22 cellular contexts compared by ENCODE assay signal in genomic region chr2:196941398-196942078, GRCh38. TPM values are rescaled to one million over a fixed set of nuclear protein-coding genes. Genes with fewer than 3 reads are reported as not detected.
DNase-seq lines count a peak whose midpoint lies in the region; ATAC-seq and TF ChIP-seq lines count a peak whose summit lies in the region.
"Had no signal": no experiment of that assay in that cellular context is flagged by ENCODE, and none has a peak within 500 bp of the region (broad histone marks: within the 10 kb centered on the region; RNA-seq: fewer than 3 reads in every experiment).

No MANE protein-coding gene starts in this region.

- CTCF ChIA-PET in IMR-90 (lab: Yijun Ruan, JAX) = interaction anchor here (0.7 kb wide), 1 partner anchor 14 kb away, joined by 3 read pairs; no protein-coding TSS in a partner anchor

- H2AK9ac ChIP-seq in IMR-90 (replicated peaks; ENCODE audit: low read depth, low read length, poor library complexity) = no peak overlapping the region

- TF ChIP-seq RAD21 in IMR-90 (IDR thresholded peaks at IDR 0.05; ENCODE audit: low read length) = no peak

- H2BK20ac ChIP-seq in IMR-90 (ENCODE audit: low read depth, low read length) = no peak overlapping the region

- TF ChIP-seq CTCF in IMR-90 (conservative IDR thresholded peaks at IDR 0.05; ENCODE audit: low read depth, low read length) (no peak), chondrocyte (IDR thresholded peaks at IDR 0.05) (no peak), smooth muscle cell (IDR thresholded peaks at IDR 0.05; ENCODE audit: borderline replicate concordance, insufficient read depth, poor library complexity, severe bottlenecking) (no peak), testis (IDR thresholded peaks at IDR 0.05) (no peak)

- in situ Hi-C loops in IMR-90 (cut with MboI; ENCODE audit: low sequenced_read_pairs) = no loop called here

- H3K27ac ChIP-seq in IMR-90 (ENCODE audit: insufficient read depth, low read length) (no peak overlapping the region), smooth muscle cell (ENCODE audit: low read depth) (no peak overlapping the region), testis (no peak overlapping the region)
- H3K27ac ChIP-seq: esophagus muscularis mucosa, SJSA1, tibial nerve had no signal

- TF ChIP-seq POLR2A in IMR-90 (IDR thresholded peaks at IDR 0.05; ENCODE audit: low read depth, low read length) (no peak), testis (IDR thresholded peaks at IDR 0.05) (no peak)

- no peak overlapping the region for H4K8ac ChIP-seq in IMR-90 (ENCODE audit: low read depth in 2 of 2, low read length in 2 of 2)

- no peak overlapping the region for H3K4ac ChIP-seq in IMR-90 (ENCODE audit: low read depth, low read length)

- ATAC-seq in IMR-90 (ENCODE audit: low read depth) = no peak
- ATAC-seq in left ventricle myocardium superior = peak; percentile 90
- ATAC-seq: activated CD8-positive, alpha-beta memory T cell treated with anti-CD3 and anti-CD28 coated beads, Interleukin-2, amount 10 ng/mL, durations not matched to agents 7 days and 5 days; activated T-cell treated with anti-CD3 and anti-CD28 coated beads, Interleukin-2, amount 50 U/mL, for 4 hours; natural killer cell had no signal

- H3K14ac ChIP-seq in IMR-90 (replicated peaks; ENCODE audit: low read depth, low read length) = no peak overlapping the region

- H2AFZ ChIP-seq in IMR-90 (replicated peaks; ENCODE audit: low read length, poor library complexity) (peak overlapping the region; percentile 62), smooth muscle cell (ENCODE audit: low read depth) (peak overlapping the region; percentile 75)

- no peaks in the 10 kb centered on the region for H3K9me3 Mint-ChIP-seq in chondrocyte (ENCODE audit: low read depth)
- H3K9me3 Mint-ChIP-seq: activated T-cell treated with anti-CD3 and anti-CD28 coated beads, Interleukin-2, amount 50 U/mL, for 4 hours; natural killer cell had no signal

- DNase-seq in IMR-90 = no peak
- no peak for DNase-seq in chondrocyte (ENCODE audit: low spot score)
- DNase-seq in left ventricle myocardium superior = no peak
- no peak for DNase-seq in smooth muscle cell (lab: John Stamatoyannopoulos, UW; ENCODE audit: unreplicated experiment)
- no peak for DNase-seq in NCI-H2029 (lab: John Stamatoyannopoulos, UW)
- no peak for DNase-seq in testis
- DNase-seq in NK-92 treated with Interleukin-12 subunit alpha and Interleukin-12 subunit beta, amount 100 ng/mL, for 24 hours (lab: John Stamatoyannopoulos, UW) = no peak
- DNase-seq: activated CD4-positive, alpha-beta T cell treated with anti-CD3 and anti-CD28 coated beads, Interleukin-2, amount 50 U/mL, for 1 hour; activated CD4-positive, CD25-positive, alpha-beta regulatory T cell; activated CD8-positive, alpha-beta memory T cell treated with anti-CD3 and anti-CD28 coated beads, Interleukin-2, amount 10 ng/mL, durations not matched to agents 7 days and 5 days; activated naive CD4-positive, alpha-beta T cell; activated T-cell treated with anti-CD3 and anti-CD28 coated beads, Interleukin-2, amount 50 U/mL, for 4 hours; Caco-2; dermis blood vessel endothelial cell; DMS53; natural killer cell; stimulated activated CD4-positive, alpha-beta T cell treated with anti-CD3 and anti-CD28 coated beads, Interleukin-2, amount 100 ng/mL, for 48 hours had no signal

- no TSS peak for BruUV-seq in IMR-90 (replicated peaks; lab: Mats Ljungman, UMichigan)

- H3K4me1 ChIP-seq in IMR-90 (ENCODE audit: control insufficient read depth, insufficient read depth, low read length) (no peaks in the 10 kb centered on the region; the same call in 1 of the 2 replicates), smooth muscle cell (ENCODE audit: low read depth) (peaks cover 6% of the 10 kb centered on the region), testis (no peaks in the 10 kb centered on the region)
- H3K4me1 ChIP-seq: Caco-2, esophagus muscularis mucosa, SJSA1, tibial nerve had no signal

- no peak overlapping the region for H2BK15ac ChIP-seq in IMR-90 (ENCODE audit: low read depth, low read length)

- H3K4me3 ChIP-seq in IMR-90 (ENCODE audit: insufficient read depth, low read depth, low read length) (no peak overlapping the region), smooth muscle cell (no peak overlapping the region), testis (no peak overlapping the region)
- H3K4me3 ChIP-seq: esophagus muscularis mucosa, lung, SJSA1, tibial nerve had no signal

- no peak overlapping the region for H4K91ac ChIP-seq in IMR-90 (ENCODE audit: insufficient read depth, low read depth, low read length)

- peaks cover 6% of the 10 kb centered on the region for H3K4me1 Mint-ChIP-seq in chondrocyte (ENCODE audit: low read depth)
- H3K4me1 Mint-ChIP-seq: CD14-positive monocyte, natural killer cell had no signal

- H3K4me2 ChIP-seq in IMR-90 (ENCODE audit: low read depth, low read length) (no peak overlapping the region), smooth muscle cell (no peak overlapping the region)

- H3K27me3 ChIP-seq in IMR-90 (ENCODE audit: control insufficient read depth, insufficient read depth, low read length) = no peaks in the 10 kb centered on the region
- no peaks in the 10 kb centered on the region for H3K27me3 ChIP-seq in smooth muscle cell (ENCODE audit: low read depth)
- H3K27me3 ChIP-seq in testis = no peaks in the 10 kb centered on the region
- H3K27me3 ChIP-seq: esophagus muscularis mucosa, SJSA1, tibial nerve had no signal

- no peak overlapping the region for H3K23ac ChIP-seq in IMR-90 (ENCODE audit: low read depth, low read length)

- H2BK120ac ChIP-seq in IMR-90 (ENCODE audit: low read depth, low read length) = no peak overlapping the region

- no peaks in the 10 kb centered on the region for H3K27me3 Mint-ChIP-seq in chondrocyte (ENCODE audit: low read depth)
- H3K27me3 Mint-ChIP-seq: activated CD8-positive, alpha-beta memory T cell treated with anti-CD3 and anti-CD28 coated beads, Interleukin-2, amount 10 ng/mL, durations not matched to agents 7 days and 5 days had no signal

- POLR2A ChIA-PET in IMR-90 (lab: Charles Lee; ENCODE audit: unreplicated experiment) = no interaction called here

- peak overlapping the region; percentile 22 for H3K27ac Mint-ChIP-seq in chondrocyte (ENCODE audit: unreplicated experiment)
- H3K27ac Mint-ChIP-seq: activated CD8-positive, alpha-beta memory T cell treated with anti-CD3 and anti-CD28 coated beads, Interleukin-2, amount 10 ng/mL, durations not matched to agents 7 days and 5 days; CD14-positive monocyte; natural killer cell had no signal

- H3K36me3 Mint-ChIP-seq in chondrocyte (ENCODE audit: low read depth) = no peaks in the 10 kb centered on the region
- H3K36me3 Mint-ChIP-seq: activated CD8-positive, alpha-beta memory T cell treated with anti-CD3 and anti-CD28 coated beads, Interleukin-2, amount 10 ng/mL, durations not matched to agents 7 days and 5 days; CD14-positive monocyte; natural killer cell had no signal

- no peaks in the 10 kb centered on the region for H3K9me3 ChIP-seq in IMR-90 (ENCODE audit: control insufficient read depth, insufficient read depth, low read length)
- no peaks in the 10 kb centered on the region for H3K9me3 ChIP-seq in smooth muscle cell (replicated peaks; ENCODE audit: low read depth)
- H3K9me3 ChIP-seq in testis = no peaks in the 10 kb centered on the region
- H3K9me3 ChIP-seq: Caco-2, esophagus muscularis mucosa, SJSA1, tibial nerve had no signal

- dilution Hi-C loops in IMR-90 (cut with HindIII; ENCODE audit: low sequenced_read_pairs, unreplicated experiment) = no loop called here

- H3K9me1 ChIP-seq in IMR-90 (ENCODE audit: insufficient read depth, low read length) = no peaks in the 10 kb centered on the region

- no peaks in the 10 kb centered on the region for H3F3A ChIP-seq in smooth muscle cell (ENCODE audit: low read depth)

- H3K79me2 ChIP-seq in smooth muscle cell (ENCODE audit: low read depth) = no peaks in the 10 kb centered on the region

- H4K20me1 ChIP-seq in IMR-90 (ENCODE audit: insufficient read depth, low read length) (no peaks in the 10 kb centered on the region), smooth muscle cell (ENCODE audit: low read depth) (no peaks in the 10 kb centered on the region)

- no peaks in the 10 kb centered on the region for H3K79me1 ChIP-seq in IMR-90 (ENCODE audit: low read depth in 1 of 2, low read length in 2 of 2)

- H3K9ac ChIP-seq in IMR-90 (ENCODE audit: low read depth, low read length) = no peak overlapping the region
- no peak overlapping the region for H3K9ac ChIP-seq in smooth muscle cell (ENCODE audit: low read depth)

- H3K36me3 ChIP-seq in IMR-90 (ENCODE audit: control insufficient read depth, insufficient read depth, low read length) (no peaks in the 10 kb centered on the region), smooth muscle cell (ENCODE audit: low read depth) (no peaks in the 10 kb centered on the region), testis (ENCODE audit: low read depth, missing control alignments) (no peaks in the 10 kb centered on the region)
- H3K36me3 ChIP-seq: esophagus muscularis mucosa, SJSA1, tibial nerve had no signal

- no peak overlapping the region for H2AK5ac ChIP-seq in IMR-90 (ENCODE audit: low read depth, low read length)

- H3K18ac ChIP-seq in IMR-90 (ENCODE audit: low read depth, low read length) = no peak overlapping the region

- intact Hi-C loops in IMR-90 (cut with micrococcal nuclease) = no loop called here
- intact Hi-C loops in left ventricle myocardium superior (cut with micrococcal nuclease) = no loop called here
- intact Hi-C loops in testis (cut with DNase I; ENCODE audit: low total_unique reads) = no loop called here

- no peak overlapping the region for H3K4me3 Mint-ChIP-seq in chondrocyte (ENCODE audit: unreplicated experiment)
- H3K4me3 Mint-ChIP-seq: activated CD8-positive, alpha-beta memory T cell treated with anti-CD3 and anti-CD28 coated beads, Interleukin-2, amount 10 ng/mL, durations not matched to agents 7 days and 5 days; activated T-cell treated with anti-CD3 and anti-CD28 coated beads, Interleukin-2, amount 50 U/mL, for 4 hours; CD14-positive monocyte; natural killer cell had no signal

- WGBS in IMR-90 (ENCODE audit: extremely low coverage in 2 of 2, insufficient read length in 1 of 2), 2 experiments = 40% methylated on average over 1 of the region's 4 CpGs; no CpG with 5 or more reads in 1 of the 2 experiments
- WGBS in smooth muscle cell (ENCODE audit: low lambda C conversion rate) = 80% methylated on average over 4 of the region's 4 CpGs
- WGBS in testis, 2 donors = 63 to 72% methylated on average over 4 of the region's 4 CpGs

- H2BK5ac ChIP-seq in IMR-90 (ENCODE audit: low read depth, low read length, poor library complexity, severe bottlenecking) = no peak overlapping the region

- no peak overlapping the region for H4K5ac ChIP-seq in IMR-90 (ENCODE audit: low read depth, low read length)

- no peak overlapping the region for H3K56ac ChIP-seq in IMR-90 (ENCODE audit: extremely low read depth, insufficient read depth, low read length)

RNA-seq across cellular contexts. Expression of gene PGAP1, which starts 15.0 kb away (rescaled TPM):
- total RNA-seq in IMR-90 (2012; rRNA removed) = 5.7 and 6.7 TPM in 2 replicates
- polyA plus RNA-seq in IMR-90 (2012; rRNA removed) = 1.2 and 1.9 TPM in 2 replicates
- polyA plus RNA-seq in IMR-90 (2012; cell fraction: cytosol; rRNA removed) = 0.42 and 0.60 TPM in 2 replicates
- polyA plus RNA-seq in IMR-90 (2012; cell fraction: nucleus; rRNA removed; ENCODE audit: low replicate concordance) = 0.95 and 5.9 TPM in 2 replicates
- 10.5 to 22.5 TPM (median 12.3 TPM) in 3 replicates for total RNA-seq in chondrocyte
- 6.5 TPM for total RNA-seq in left ventricle myocardium superior
- 13.2 and 30.5 TPM in 2 replicates for total RNA-seq in smooth muscle cell
- 1.8 and 4.3 TPM in 2 replicates for polyA plus RNA-seq in smooth muscle cell
- total RNA-seq in testis = 10 to 100 TPM in 1 of 2 donors, 1 to 10 TPM in 1; 7.7 to 10.9 TPM
- 6.7 TPM for polyA plus RNA-seq in testis (ENCODE audit: insufficient read depth, low read depth, low replicate concordance)
